8 cellular contexts compared by ENCODE assay signal in the genomic region with DNA sequence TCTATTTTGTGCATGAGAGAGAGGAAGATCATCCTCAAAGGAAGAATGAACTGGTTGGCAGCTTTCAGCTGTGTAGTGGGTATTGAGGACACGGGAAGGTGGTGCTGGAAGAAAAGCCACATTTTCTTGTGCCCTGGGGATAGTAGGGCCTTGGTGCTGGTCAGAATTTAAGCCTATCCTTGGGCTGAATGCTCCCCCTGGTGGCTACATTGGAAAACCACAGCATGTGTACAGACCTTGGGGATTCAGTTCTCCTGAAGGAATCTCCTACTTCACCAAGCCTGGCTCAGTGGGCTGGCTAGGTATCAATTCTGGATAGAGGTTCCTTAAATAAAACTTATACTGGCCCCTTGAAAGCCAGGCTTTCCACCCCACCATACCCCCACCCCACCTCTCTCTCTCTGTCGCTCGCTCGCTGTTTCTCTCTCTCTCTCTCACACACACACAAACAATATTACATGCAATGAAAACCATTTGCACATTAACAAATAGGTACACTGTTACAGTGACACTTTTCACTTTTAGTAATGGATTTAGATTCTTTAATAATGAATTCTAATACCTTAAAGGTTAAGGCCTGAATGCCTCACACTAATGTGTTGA. TPM values are rescaled to one million over a fixed set of nuclear protein-coding genes. Genes with fewer than 3 reads are reported as not detected.
DNase-seq lines count a peak whose midpoint lies in the region; ATAC-seq, FAIRE-seq and TF ChIP-seq lines count a peak whose summit lies in the region.

No MANE protein-coding gene starts in this region.

- DNase-seq in NCI-H82 (lab: John Stamatoyannopoulos, UW) (peak; percentile 76), NCI-H82 treated with DMSO at 0.1 percent for 48 hours (lab: John Stamatoyannopoulos, UW; ENCODE audit: unreplicated experiment) (no peak), HTR-8/SVneo (ENCODE audit: insufficient read length, low spot score) (peak; percentile 33), SHP77 (lab: John Stamatoyannopoulos, UW) (peak; percentile 19 to 26), cerebellum (ENCODE audit: low spot score) (peak; percentile 12), thoracic aorta (ENCODE audit: low spot score) (no peak)

- H3K9ac ChIP-seq in liver (ENCODE audit: low read depth in 1 of 2, low read length in 2 of 2): no peak overlapping the region

- H3K9me3 ChIP-seq in liver (ENCODE audit: control insufficient read depth in 4 of 4, low read length in 3 of 4) (no peaks in the 10 kb centered on the region), thoracic aorta (no peaks in the 10 kb centered on the region)

- 85% methylated on average over 4 of the region's 4 CpGs for WGBS in liver

- no peaks in the 10 kb centered on the region for H3K4me1 ChIP-seq in liver (ENCODE audit: control insufficient read depth in 4 of 4, insufficient read depth in 4 of 4, low read length in 3 of 4)
- H3K4me1 ChIP-seq in thoracic aorta (ENCODE audit: control insufficient read depth in 1 of 2, low read depth in 2 of 2): no peaks in the 10 kb centered on the region

- TF ChIP-seq CTCF in liver (IDR thresholded peaks at IDR 0.05; ENCODE audit: low read depth, low read length, missing input control) (peak; percentile 65), thoracic aorta (IDR thresholded peaks at IDR 0.05) (peak; percentile 63)

- H3K27ac ChIP-seq in liver (ENCODE audit: low read depth in 1 of 2, low read length in 2 of 2): no peak overlapping the region
- H3K27ac ChIP-seq in thoracic aorta: no peak overlapping the region

- ATAC-seq in GM21528 (IDR thresholded peaks at IDR 0.05; ENCODE audit: low FRiP score, unreplicated experiment) (peak; percentile 89), thoracic aorta (ENCODE audit: insufficient number of reproducible peaks, low FRiP score, low read depth) (peak; percentile 28)

- no peak for FAIRE-seq in HTR-8/SVneo (lab: Jason Lieb, UNC)

- TF ChIP-seq RAD21 in liver (IDR thresholded peaks at IDR 0.05): peak; percentile 77 to 85

- H3K36me3 ChIP-seq in liver (ENCODE audit: control insufficient read depth in 4 of 4, insufficient read depth in 3 of 4, low read depth in 1 of 4, low read length in 3 of 4) (no peaks in the 10 kb centered on the region), thoracic aorta (no peaks in the 10 kb centered on the region)

- H3K27me3 ChIP-seq in liver (ENCODE audit: control insufficient read depth in 4 of 4, insufficient read depth in 4 of 4, low read length in 3 of 4) (peaks cover 0 to 2% (median 0%) of the 10 kb centered on the region in 4 donors), thoracic aorta (replicated peaks; ENCODE audit: insufficient read depth) (no peaks in the 10 kb centered on the region)

- H3K4me3 ChIP-seq in liver (ENCODE audit: low read depth in 1 of 3, low read length in 3 of 3) (no peak overlapping the region), thoracic aorta (no peak overlapping the region)

TF ChIP-seq in liver, 16 proteins besides CTCF, POLR2A, EP300 and RAD21:
- TF ChIP-seq EGR1 (IDR thresholded peaks at IDR 0.05; ENCODE audit: low read depth in 2 of 2): no peak
- no peak for TF ChIP-seq HNF4A (conservative IDR thresholded peaks at IDR 0.05)
- TF ChIP-seq TAF1 (conservative IDR thresholded peaks at IDR 0.05): no peak
- TF ChIP-seq, protein P1, sequence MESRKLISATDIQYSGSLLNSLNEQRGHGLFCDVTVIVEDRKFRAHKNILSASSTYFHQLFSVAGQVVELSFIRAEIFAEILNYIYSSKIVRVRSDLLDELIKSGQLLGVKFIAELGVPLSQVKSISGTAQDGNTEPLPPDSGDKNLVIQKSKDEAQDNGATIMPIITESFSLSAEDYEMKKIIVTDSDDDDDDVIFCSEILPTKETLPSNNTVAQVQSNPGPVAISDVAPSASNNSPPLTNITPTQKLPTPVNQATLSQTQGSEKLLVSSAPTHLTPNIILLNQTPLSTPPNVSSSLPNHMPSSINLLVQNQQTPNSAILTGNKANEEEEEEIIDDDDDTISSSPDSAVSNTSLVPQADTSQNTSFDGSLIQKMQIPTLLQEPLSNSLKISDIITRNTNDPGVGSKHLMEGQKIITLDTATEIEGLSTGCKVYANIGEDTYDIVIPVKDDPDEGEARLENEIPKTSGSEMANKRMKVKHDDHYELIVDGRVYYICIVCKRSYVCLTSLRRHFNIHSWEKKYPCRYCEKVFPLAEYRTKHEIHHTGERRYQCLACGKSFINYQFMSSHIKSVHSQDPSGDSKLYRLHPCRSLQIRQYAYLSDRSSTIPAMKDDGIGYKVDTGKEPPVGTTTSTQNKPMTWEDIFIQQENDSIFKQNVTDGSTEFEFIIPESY (IDR thresholded peaks at IDR 0.05): no peak
- no peak for TF ChIP-seq FOXA2 (IDR thresholded peaks at IDR 0.05)
- no peak for TF ChIP-seq RXRA (IDR thresholded peaks at IDR 0.05)
- TF ChIP-seq JUND (IDR thresholded peaks at IDR 0.05): no peak
- TF ChIP-seq, protein P2, sequence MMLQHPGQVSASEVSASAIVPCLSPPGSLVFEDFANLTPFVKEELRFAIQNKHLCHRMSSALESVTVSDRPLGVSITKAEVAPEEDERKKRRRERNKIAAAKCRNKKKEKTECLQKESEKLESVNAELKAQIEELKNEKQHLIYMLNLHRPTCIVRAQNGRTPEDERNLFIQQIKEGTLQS (IDR thresholded peaks at IDR 0.05): no peak
- TF ChIP-seq SP1 (IDR thresholded peaks at IDR 0.05): no peak

RNA-seq across cellular contexts. Expression of a gene that starts 2.8 kb away (rescaled TPM):
- total RNA-seq in cerebellum (not detected), liver (not detected), thoracic aorta (not detected)
- polyA plus RNA-seq in liver: not detected

RNA-seq across cellular contexts. Expression of a gene that starts 29.5 kb away (rescaled TPM):
- total RNA-seq in cerebellum (not detected), liver (not detected), thoracic aorta (not detected)
- polyA plus RNA-seq in liver: not detected

RNA-seq across cellular contexts. Expression of a gene that starts 37.5 kb away (rescaled TPM):
- total RNA-seq in cerebellum (1.6 TPM), liver (under 1 TPM; 0.17 to 0.23 TPM), thoracic aorta (1 to 10 TPM in 1 of 2 donors, under 1 TPM in 1; 0.49 to 4.2 TPM)
- not detected for polyA plus RNA-seq in liver

RNA-seq across cellular contexts. Expression of a gene that starts 41.1 kb away (rescaled TPM):
- total RNA-seq in cerebellum (not detected), liver (not detected), thoracic aorta (not detected)
- polyA plus RNA-seq in liver: not detected

RNA-seq across cellular contexts. Expression of a gene that starts 56.7 kb away (rescaled TPM):
- 1.2 TPM for total RNA-seq in cerebellum
- under 1 TPM; 0.17 to 0.37 TPM for total RNA-seq in liver
- not detected for polyA plus RNA-seq in liver
- total RNA-seq in thoracic aorta: not detected

Comparison
In these comparisons a context has a peak if more than half of its experiments do, and no peak if none do; other contexts are left out.
1. DNase-seq: peak in NCI-H82 (single experiment), HTR-8/SVneo (single experiment), SHP77 (2 of 2) and cerebellum (single experiment); none in NCI-H82 treated with DMSO at 0.1 percent for 48 hours (single experiment) and thoracic aorta (single experiment).